ENCODE assay signal across 1 cellular context in the genomic region with DNA sequence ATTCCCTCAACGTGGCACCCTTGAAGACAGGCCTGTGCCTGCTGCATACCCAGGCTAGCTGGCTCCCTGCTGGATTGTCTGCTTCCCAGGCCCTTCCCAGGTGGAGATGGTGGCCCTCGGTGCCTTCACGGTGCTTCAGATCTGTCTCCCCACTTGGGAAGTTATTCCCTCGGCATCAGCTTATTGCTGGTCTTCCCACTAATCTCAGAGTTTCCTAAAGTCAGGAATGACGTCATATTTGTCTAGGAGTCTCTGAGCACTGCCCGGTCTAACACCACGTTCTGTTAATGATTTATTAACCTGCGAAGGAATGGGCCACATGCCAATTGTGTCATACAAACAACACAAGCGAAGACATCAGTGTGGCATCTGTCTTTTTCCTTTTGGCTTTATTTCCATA.
TF ChIP-seq lines count a peak whose summit lies in the region.

No MANE protein-coding gene starts in this region.

TF ChIP-seq in HepG2, 621 proteins besides CTCF, POLR2A, EP300 and RAD21 (continued from another document and continues in another):
- TF ChIP-seq, protein P1, sequence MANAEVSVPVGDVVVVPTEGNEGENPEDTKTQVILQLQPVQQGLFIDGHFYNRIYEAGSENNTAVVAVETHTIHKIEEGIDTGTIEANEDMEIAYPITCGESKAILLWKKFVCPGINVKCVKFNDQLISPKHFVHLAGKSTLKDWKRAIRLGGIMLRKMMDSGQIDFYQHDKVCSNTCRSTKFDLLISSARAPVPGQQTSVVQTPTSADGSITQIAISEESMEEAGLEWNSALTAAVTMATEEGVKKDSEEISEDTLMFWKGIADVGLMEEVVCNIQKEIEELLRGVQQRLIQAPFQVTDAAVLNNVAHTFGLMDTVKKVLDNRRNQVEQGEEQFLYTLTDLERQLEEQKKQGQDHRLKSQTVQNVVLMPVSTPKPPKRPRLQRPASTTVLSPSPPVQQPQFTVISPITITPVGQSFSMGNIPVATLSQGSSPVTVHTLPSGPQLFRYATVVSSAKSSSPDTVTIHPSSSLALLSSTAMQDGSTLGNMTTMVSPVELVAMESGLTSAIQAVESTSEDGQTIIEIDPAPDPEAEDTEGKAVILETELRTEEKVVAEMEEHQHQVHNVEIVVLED (CRISPR knock-in tag; IDR thresholded peaks at IDR 0.05; ENCODE audit: borderline replicate concordance), result no peak
- TF ChIP-seq RFX5 (IDR thresholded peaks at IDR 0.05; ENCODE audit: low read depth, low read length) (peak; percentile 71; the same call in 1 of the 2 replicates), ZNF773 (CRISPR knock-in tag; IDR thresholded peaks at IDR 0.05; ENCODE audit: borderline replicate concordance) (no peak), FOXO1 (CRISPR knock-in tag; IDR thresholded peaks at IDR 0.05) (peak; percentile 51; the same call in 1 of the 2 replicates), SOX13 (IDR thresholded peaks at IDR 0.05) (no peak), SOX13 (CRISPR knock-in tag; conservative IDR thresholded peaks at IDR 0.05 in 1 of 2, IDR thresholded peaks at IDR 0.05 in 1 of 2) (peak in 1 of 2 experiments; percentile 65; a peak in 2 of 4 replicates), ZNF207 (IDR thresholded peaks at IDR 0.05; ENCODE audit: borderline replicate concordance) (no peak), KAT8 (CRISPR knock-in tag; IDR thresholded peaks at IDR 0.05) (0 out of 2 replicates have a peak, but pooled peaks have one; percentile 39), FOXP1 (IDR thresholded peaks at IDR 0.05) (no peak), FOXP1 (CRISPR knock-in tag; IDR thresholded peaks at IDR 0.05) (peak; percentile 54; the same call in 1 of the 2 replicates), ETV6 (CRISPR knock-in tag; conservative IDR thresholded peaks at IDR 0.05) (no peak), NR2F1 (CRISPR knock-in tag; IDR thresholded peaks at IDR 0.05) (no peak), CHD4 (IDR thresholded peaks at IDR 0.05; ENCODE audit: borderline replicate concordance, low read length) (no peak), NCOA5 (CRISPR knock-in tag; IDR thresholded peaks at IDR 0.05) (no peak), MIER2 (CRISPR knock-in tag; IDR thresholded peaks at IDR 0.05) (0 out of 2 replicates have a peak, but pooled peaks have one; percentile 17), RELA (CRISPR knock-in tag; IDR thresholded peaks at IDR 0.05) (no peak), ZKSCAN8 (CRISPR knock-in tag; IDR thresholded peaks at IDR 0.05; ENCODE audit: borderline replicate concordance) (peak; percentile 70)
- TF ChIP-seq, protein P2, sequence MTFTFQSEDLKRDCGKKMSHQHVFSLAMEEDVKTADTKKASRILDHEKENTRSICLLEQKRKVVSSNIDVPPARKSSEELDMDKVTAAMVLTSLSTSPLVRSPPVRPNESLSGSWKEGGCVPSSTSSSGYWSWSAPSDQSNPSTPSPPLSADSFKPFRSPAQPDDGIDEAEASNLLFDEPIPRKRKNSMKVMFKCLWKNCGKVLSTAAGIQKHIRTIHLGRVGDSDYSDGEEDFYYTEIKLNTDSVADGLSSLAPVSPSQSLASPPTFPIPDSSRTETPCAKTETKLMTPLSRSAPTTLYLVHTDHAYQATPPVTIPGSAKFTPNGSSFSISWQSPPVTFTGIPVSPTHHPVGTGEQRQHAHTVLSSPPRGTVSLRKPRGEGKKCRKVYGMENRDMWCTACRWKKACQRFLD (CRISPR knock-in tag; IDR thresholded peaks at IDR 0.05; ENCODE audit: borderline replicate concordance), result no peak
- TF ChIP-seq, protein P3, sequence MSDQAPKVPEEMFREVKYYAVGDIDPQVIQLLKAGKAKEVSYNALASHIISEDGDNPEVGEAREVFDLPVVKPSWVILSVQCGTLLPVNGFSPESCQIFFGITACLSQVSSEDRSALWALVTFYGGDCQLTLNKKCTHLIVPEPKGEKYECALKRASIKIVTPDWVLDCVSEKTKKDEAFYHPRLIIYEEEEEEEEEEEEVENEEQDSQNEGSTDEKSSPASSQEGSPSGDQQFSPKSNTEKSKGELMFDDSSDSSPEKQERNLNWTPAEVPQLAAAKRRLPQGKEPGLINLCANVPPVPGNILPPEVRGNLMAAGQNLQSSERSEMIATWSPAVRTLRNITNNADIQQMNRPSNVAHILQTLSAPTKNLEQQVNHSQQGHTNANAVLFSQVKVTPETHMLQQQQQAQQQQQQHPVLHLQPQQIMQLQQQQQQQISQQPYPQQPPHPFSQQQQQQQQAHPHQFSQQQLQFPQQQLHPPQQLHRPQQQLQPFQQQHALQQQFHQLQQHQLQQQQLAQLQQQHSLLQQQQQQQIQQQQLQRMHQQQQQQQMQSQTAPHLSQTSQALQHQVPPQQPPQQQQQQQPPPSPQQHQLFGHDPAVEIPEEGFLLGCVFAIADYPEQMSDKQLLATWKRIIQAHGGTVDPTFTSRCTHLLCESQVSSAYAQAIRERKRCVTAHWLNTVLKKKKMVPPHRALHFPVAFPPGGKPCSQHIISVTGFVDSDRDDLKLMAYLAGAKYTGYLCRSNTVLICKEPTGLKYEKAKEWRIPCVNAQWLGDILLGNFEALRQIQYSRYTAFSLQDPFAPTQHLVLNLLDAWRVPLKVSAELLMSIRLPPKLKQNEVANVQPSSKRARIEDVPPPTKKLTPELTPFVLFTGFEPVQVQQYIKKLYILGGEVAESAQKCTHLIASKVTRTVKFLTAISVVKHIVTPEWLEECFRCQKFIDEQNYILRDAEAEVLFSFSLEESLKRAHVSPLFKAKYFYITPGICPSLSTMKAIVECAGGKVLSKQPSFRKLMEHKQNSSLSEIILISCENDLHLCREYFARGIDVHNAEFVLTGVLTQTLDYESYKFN (CRISPR knock-in tag; conservative IDR thresholded peaks at IDR 0.05), result peak; percentile 70; the same call in 1 of the 2 replicates
- TF ChIP-seq, protein P4, sequence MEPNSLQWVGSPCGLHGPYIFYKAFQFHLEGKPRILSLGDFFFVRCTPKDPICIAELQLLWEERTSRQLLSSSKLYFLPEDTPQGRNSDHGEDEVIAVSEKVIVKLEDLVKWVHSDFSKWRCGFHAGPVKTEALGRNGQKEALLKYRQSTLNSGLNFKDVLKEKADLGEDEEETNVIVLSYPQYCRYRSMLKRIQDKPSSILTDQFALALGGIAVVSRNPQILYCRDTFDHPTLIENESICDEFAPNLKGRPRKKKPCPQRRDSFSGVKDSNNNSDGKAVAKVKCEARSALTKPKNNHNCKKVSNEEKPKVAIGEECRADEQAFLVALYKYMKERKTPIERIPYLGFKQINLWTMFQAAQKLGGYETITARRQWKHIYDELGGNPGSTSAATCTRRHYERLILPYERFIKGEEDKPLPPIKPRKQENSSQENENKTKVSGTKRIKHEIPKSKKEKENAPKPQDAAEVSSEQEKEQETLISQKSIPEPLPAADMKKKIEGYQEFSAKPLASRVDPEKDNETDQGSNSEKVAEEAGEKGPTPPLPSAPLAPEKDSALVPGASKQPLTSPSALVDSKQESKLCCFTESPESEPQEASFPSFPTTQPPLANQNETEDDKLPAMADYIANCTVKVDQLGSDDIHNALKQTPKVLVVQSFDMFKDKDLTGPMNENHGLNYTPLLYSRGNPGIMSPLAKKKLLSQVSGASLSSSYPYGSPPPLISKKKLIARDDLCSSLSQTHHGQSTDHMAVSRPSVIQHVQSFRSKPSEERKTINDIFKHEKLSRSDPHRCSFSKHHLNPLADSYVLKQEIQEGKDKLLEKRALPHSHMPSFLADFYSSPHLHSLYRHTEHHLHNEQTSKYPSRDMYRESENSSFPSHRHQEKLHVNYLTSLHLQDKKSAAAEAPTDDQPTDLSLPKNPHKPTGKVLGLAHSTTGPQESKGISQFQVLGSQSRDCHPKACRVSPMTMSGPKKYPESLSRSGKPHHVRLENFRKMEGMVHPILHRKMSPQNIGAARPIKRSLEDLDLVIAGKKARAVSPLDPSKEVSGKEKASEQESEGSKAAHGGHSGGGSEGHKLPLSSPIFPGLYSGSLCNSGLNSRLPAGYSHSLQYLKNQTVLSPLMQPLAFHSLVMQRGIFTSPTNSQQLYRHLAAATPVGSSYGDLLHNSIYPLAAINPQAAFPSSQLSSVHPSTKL (CRISPR knock-in tag; IDR thresholded peaks at IDR 0.05), result peak; percentile 82
- TF ChIP-seq, protein P5, sequence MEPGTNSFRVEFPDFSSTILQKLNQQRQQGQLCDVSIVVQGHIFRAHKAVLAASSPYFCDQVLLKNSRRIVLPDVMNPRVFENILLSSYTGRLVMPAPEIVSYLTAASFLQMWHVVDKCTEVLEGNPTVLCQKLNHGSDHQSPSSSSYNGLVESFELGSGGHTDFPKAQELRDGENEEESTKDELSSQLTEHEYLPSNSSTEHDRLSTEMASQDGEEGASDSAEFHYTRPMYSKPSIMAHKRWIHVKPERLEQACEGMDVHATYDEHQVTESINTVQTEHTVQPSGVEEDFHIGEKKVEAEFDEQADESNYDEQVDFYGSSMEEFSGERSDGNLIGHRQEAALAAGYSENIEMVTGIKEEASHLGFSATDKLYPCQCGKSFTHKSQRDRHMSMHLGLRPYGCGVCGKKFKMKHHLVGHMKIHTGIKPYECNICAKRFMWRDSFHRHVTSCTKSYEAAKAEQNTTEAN (CRISPR knock-in tag; conservative IDR thresholded peaks at IDR 0.05), result no peak
- TF ChIP-seq, protein P6, sequence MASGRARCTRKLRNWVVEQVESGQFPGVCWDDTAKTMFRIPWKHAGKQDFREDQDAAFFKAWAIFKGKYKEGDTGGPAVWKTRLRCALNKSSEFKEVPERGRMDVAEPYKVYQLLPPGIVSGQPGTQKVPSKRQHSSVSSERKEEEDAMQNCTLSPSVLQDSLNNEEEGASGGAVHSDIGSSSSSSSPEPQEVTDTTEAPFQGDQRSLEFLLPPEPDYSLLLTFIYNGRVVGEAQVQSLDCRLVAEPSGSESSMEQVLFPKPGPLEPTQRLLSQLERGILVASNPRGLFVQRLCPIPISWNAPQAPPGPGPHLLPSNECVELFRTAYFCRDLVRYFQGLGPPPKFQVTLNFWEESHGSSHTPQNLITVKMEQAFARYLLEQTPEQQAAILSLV (CRISPR knock-in tag; IDR thresholded peaks at IDR 0.05; ENCODE audit: borderline replicate concordance), result peak; percentile 29; the same call in 1 of the 2 replicates
- TF ChIP-seq, protein P7, sequence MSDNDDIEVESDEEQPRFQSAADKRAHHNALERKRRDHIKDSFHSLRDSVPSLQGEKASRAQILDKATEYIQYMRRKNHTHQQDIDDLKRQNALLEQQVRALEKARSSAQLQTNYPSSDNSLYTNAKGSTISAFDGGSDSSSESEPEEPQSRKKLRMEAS (IDR thresholded peaks at IDR 0.05), result peak; percentile 60; the same call in 1 of the 2 replicates
- TF ChIP-seq, protein P8, sequence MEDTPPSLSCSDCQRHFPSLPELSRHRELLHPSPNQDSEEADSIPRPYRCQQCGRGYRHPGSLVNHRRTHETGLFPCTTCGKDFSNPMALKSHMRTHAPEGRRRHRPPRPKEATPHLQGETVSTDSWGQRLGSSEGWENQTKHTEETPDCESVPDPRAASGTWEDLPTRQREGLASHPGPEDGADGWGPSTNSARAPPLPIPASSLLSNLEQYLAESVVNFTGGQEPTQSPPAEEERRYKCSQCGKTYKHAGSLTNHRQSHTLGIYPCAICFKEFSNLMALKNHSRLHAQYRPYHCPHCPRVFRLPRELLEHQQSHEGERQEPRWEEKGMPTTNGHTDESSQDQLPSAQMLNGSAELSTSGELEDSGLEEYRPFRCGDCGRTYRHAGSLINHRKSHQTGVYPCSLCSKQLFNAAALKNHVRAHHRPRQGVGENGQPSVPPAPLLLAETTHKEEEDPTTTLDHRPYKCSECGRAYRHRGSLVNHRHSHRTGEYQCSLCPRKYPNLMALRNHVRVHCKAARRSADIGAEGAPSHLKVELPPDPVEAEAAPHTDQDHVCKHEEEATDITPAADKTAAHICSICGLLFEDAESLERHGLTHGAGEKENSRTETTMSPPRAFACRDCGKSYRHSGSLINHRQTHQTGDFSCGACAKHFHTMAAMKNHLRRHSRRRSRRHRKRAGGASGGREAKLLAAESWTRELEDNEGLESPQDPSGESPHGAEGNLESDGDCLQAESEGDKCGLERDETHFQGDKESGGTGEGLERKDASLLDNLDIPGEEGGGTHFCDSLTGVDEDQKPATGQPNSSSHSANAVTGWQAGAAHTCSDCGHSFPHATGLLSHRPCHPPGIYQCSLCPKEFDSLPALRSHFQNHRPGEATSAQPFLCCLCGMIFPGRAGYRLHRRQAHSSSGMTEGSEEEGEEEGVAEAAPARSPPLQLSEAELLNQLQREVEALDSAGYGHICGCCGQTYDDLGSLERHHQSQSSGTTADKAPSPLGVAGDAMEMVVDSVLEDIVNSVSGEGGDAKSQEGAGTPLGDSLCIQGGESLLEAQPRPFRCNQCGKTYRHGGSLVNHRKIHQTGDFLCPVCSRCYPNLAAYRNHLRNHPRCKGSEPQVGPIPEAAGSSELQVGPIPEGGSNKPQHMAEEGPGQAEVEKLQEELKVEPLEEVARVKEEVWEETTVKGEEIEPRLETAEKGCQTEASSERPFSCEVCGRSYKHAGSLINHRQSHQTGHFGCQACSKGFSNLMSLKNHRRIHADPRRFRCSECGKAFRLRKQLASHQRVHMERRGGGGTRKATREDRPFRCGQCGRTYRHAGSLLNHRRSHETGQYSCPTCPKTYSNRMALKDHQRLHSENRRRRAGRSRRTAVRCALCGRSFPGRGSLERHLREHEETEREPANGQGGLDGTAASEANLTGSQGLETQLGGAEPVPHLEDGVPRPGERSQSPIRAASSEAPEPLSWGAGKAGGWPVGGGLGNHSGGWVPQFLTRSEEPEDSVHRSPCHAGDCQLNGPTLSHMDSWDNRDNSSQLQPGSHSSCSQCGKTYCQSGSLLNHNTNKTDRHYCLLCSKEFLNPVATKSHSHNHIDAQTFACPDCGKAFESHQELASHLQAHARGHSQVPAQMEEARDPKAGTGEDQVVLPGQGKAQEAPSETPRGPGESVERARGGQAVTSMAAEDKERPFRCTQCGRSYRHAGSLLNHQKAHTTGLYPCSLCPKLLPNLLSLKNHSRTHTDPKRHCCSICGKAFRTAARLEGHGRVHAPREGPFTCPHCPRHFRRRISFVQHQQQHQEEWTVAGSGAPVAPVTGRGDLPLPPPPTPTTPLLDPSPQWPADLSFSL (CRISPR knock-in tag; IDR thresholded peaks at IDR 0.05), result peak; percentile 51; the same call in 1 of the 2 replicates
- TF ChIP-seq, protein P9, sequence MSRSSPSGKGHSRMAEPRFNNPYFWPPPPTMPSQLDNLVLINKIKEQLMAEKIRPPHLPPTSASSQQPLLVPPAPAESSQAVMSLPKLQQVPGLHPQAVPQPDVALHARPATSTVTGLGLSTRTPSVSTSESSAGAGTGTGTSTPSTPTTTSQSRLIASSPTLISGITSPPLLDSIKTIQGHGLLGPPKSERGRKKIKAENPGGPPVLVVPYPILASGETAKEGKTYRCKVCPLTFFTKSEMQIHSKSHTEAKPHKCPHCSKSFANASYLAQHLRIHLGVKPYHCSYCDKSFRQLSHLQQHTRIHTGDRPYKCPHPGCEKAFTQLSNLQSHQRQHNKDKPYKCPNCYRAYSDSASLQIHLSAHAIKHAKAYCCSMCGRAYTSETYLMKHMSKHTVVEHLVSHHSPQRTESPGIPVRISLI (CRISPR knock-in tag; IDR thresholded peaks at IDR 0.05; ENCODE audit: borderline replicate concordance), result no peak
- TF ChIP-seq, protein P10, sequence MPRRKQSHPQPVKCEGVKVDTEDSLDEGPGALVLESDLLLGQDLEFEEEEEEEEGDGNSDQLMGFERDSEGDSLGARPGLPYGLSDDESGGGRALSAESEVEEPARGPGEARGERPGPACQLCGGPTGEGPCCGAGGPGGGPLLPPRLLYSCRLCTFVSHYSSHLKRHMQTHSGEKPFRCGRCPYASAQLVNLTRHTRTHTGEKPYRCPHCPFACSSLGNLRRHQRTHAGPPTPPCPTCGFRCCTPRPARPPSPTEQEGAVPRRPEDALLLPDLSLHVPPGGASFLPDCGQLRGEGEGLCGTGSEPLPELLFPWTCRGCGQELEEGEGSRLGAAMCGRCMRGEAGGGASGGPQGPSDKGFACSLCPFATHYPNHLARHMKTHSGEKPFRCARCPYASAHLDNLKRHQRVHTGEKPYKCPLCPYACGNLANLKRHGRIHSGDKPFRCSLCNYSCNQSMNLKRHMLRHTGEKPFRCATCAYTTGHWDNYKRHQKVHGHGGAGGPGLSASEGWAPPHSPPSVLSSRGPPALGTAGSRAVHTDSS (CRISPR knock-in tag; conservative IDR thresholded peaks at IDR 0.05), result no peak
